ENCODE assay signal across 14 cellular contexts in the genomic region with DNA sequence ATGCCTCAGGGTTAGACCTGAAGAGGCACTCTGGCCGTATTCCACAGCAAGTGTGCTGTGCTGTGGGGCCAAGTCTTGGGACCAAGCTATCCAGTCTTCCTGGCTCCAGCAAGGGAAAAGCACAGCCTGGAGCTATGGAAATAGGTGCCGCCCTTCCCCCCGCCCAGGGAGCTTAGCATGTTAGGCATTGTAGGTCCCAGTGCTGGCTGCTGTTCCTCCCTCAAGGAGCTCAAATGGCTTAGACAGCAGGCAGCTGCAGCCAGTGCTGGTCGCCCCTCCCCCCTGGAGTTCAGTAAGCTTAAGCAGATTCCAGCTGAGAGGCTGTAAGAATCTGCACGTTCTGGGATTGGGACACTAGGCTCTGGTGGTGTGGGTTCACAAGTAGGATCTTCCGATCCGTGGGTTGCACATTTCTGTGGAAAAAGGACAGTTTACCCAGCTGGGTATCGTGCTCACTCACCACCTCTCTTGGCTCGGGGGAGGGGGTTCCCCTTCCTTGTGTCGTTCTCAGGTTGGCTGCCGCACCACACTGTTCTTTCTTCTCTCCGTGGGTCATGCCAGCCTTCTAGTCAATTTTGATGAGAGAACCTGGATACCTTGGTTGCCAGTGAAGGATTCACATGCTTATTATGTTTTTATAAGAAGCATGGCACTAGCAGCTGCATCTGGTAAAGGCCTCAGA.
DNase-seq lines count a peak whose midpoint lies in the region; ATAC-seq and TF ChIP-seq lines count a peak whose summit lies in the region.
"Had no signal": no experiment of that assay in that cellular context is flagged by ENCODE, and none has a peak within 500 bp of the region (broad histone marks: within the 10 kb centered on the region; RNA-seq: fewer than 3 reads in every experiment).

No MANE protein-coding gene starts in this region.

- DNase-seq in NCI-H510A (lab: John Stamatoyannopoulos, UW) = peak; percentile 7
- no peak for DNase-seq in NCI-H510A treated with DMSO at 0.1 percent for 48 hours (lab: John Stamatoyannopoulos, UW)
- DNase-seq in WTC11 (ENCODE audit: low spot score) = peak; percentile 77
- peak; percentile 23 to 24 for DNase-seq in left colon
- DNase-seq in testis = peak; percentile 79
- no peak for DNase-seq in glomerular visceral epithelial cell (ENCODE audit: extremely low spot score)
- no peak for DNase-seq in GM10266 (ENCODE audit: extremely low spot score)
- no peak for DNase-seq in UCSD-AML1 (lab: John Stamatoyannopoulos, UW; ENCODE audit: unreplicated experiment)
- DNase-seq: activated T-cell treated with anti-CD3 and anti-CD28 coated beads, Interleukin-2, amount 50 U/mL, for 4 hours; COR-L47; dermis blood vessel endothelial cell; naive thymus-derived CD8-positive, alpha-beta T cell; stimulated activated CD4-positive, alpha-beta T cell treated with anti-CD3 and anti-CD28 coated beads, Interleukin-12 subunit alpha, Interleukin-12 subunit beta, amount 100 ng/mL, for 4 hours; tibial artery had no signal

- no peaks in the 10 kb centered on the region for H3K36me3 ChIP-seq in testis (ENCODE audit: low read depth, missing control alignments)
- H3K36me3 ChIP-seq: tibial artery had no signal

- no peaks in the 10 kb centered on the region for H3K9me3 ChIP-seq in testis
- H3K9me3 ChIP-seq: tibial artery had no signal

- 0 out of 2 replicates have a peak overlapping the region, but pooled peaks have one; percentile 0 for H3K4me3 Mint-ChIP-seq in WTC11
- H3K4me3 Mint-ChIP-seq: activated T-cell treated with anti-CD3 and anti-CD28 coated beads, Interleukin-2, amount 50 U/mL, for 4 hours; naive thymus-derived CD8-positive, alpha-beta T cell had no signal

- ATAC-seq in WTC11 = peak; percentile 97
- no peak for ATAC-seq in left colon
- ATAC-seq: activated T-cell treated with anti-CD3 and anti-CD28 coated beads, Interleukin-2, amount 50 U/mL, for 4 hours; naive thymus-derived CD8-positive, alpha-beta T cell had no signal

- intact Hi-C loops in left colon (cut with DNase I, micrococcal nuclease) (no loop called here), testis (cut with DNase I; ENCODE audit: low total_unique reads) (no loop called here)

- no peak for TF ChIP-seq POLR2A in testis (IDR thresholded peaks at IDR 0.05)

- POLR2A ChIA-PET in WTC11 (lab: Charles Lee) = no interaction called here

- no peak overlapping the region for H3K27ac Mint-ChIP-seq in WTC11
- H3K27ac Mint-ChIP-seq: naive thymus-derived CD8-positive, alpha-beta T cell had no signal

- H3K9me3 Mint-ChIP-seq in WTC11 = peaks cover 18% of the 10 kb centered on the region

- H3K4me1 Mint-ChIP-seq in WTC11 = peaks cover 31% of the 10 kb centered on the region
- H3K4me1 Mint-ChIP-seq: naive thymus-derived CD8-positive, alpha-beta T cell had no signal

- peaks cover 5% of the 10 kb centered on the region for H3K27me3 Mint-ChIP-seq in WTC11 (ENCODE audit: low read depth)
- H3K27me3 Mint-ChIP-seq: naive thymus-derived CD8-positive, alpha-beta T cell had no signal

- no peak overlapping the region for H3K27ac ChIP-seq in testis
- H3K27ac ChIP-seq: tibial artery had no signal

- peaks cover 6% of the 10 kb centered on the region for H3K36me3 Mint-ChIP-seq in WTC11
- H3K36me3 Mint-ChIP-seq: naive thymus-derived CD8-positive, alpha-beta T cell had no signal

- H3K4me3 ChIP-seq in testis = no peak overlapping the region
- H3K4me3 ChIP-seq: tibial artery had no signal

- TF ChIP-seq CTCF in WTC11 (IDR thresholded peaks at IDR 0.05) (no peak), testis (IDR thresholded peaks at IDR 0.05) (no peak), GM10266 (IDR thresholded peaks at IDR 0.05; ENCODE audit: control insufficient read depth, insufficient read depth, low read depth, missing control alignments) (no peak)

- WGBS in testis, 2 donors = 34 to 36% methylated on average over 10 to 12 of the region's 12 CpGs

- H3K4me1 ChIP-seq in testis = no peaks in the 10 kb centered on the region
- H3K4me1 ChIP-seq: tibial artery had no signal

- H3K27me3 ChIP-seq in testis = no peaks in the 10 kb centered on the region
- H3K27me3 ChIP-seq: tibial artery had no signal

- CTCF ChIA-PET in WTC11 (lab: Charles Lee) = no interaction called here

TF ChIP-seq in WTC11, 78 proteins besides CTCF, POLR2A, EP300 and RAD21:
- TF ChIP-seq, protein P1, sequence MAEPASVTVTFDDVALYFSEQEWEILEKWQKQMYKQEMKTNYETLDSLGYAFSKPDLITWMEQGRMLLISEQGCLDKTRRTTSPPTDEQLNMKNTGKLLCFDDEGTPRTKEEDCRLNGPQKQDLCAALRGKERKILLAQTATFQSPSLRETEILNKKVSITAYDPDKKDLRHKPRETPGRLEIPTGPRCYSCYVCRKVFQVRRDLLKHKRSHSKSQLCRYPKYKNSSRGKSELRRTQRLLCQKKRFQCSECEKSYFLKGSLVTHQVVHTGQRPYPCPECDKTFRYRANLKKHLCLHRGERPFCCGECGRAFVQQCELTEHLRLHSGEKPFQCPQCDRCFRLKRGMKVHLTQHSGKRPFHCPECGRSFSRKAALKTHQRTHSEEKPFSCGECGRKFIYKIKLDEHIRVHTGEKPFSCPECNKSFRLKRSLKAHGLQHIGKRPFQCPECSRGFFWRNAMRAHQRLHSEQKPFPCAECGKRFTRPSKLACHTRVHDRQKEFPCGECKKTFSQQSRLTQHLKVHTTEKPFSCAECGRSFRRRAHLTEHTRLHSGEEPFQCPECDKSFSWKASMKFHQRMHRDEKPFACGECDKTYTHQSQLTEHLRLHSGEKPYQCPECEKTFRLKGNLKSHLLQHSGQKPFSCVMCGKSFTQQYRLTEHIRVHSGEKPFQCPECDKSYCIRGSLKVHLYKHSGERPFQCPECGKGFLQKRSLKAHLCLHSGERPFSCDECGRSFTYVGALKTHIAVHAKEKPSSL (CRISPR knock-in tag; conservative IDR thresholded peaks at IDR 0.05) = no peak
- TF ChIP-seq ZNF423 (CRISPR knock-in tag; IDR thresholded peaks at IDR 0.05) = peak; percentile 50
- TF ChIP-seq, protein P2, sequence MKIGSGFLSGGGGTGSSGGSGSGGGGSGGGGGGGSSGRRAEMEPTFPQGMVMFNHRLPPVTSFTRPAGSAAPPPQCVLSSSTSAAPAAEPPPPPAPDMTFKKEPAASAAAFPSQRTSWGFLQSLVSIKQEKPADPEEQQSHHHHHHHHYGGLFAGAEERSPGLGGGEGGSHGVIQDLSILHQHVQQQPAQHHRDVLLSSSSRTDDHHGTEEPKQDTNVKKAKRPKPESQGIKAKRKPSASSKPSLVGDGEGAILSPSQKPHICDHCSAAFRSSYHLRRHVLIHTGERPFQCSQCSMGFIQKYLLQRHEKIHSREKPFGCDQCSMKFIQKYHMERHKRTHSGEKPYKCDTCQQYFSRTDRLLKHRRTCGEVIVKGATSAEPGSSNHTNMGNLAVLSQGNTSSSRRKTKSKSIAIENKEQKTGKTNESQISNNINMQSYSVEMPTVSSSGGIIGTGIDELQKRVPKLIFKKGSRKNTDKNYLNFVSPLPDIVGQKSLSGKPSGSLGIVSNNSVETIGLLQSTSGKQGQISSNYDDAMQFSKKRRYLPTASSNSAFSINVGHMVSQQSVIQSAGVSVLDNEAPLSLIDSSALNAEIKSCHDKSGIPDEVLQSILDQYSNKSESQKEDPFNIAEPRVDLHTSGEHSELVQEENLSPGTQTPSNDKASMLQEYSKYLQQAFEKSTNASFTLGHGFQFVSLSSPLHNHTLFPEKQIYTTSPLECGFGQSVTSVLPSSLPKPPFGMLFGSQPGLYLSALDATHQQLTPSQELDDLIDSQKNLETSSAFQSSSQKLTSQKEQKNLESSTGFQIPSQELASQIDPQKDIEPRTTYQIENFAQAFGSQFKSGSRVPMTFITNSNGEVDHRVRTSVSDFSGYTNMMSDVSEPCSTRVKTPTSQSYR (CRISPR knock-in tag; IDR thresholded peaks at IDR 0.05) = peak; percentile 91
- TF ChIP-seq, protein P3, sequence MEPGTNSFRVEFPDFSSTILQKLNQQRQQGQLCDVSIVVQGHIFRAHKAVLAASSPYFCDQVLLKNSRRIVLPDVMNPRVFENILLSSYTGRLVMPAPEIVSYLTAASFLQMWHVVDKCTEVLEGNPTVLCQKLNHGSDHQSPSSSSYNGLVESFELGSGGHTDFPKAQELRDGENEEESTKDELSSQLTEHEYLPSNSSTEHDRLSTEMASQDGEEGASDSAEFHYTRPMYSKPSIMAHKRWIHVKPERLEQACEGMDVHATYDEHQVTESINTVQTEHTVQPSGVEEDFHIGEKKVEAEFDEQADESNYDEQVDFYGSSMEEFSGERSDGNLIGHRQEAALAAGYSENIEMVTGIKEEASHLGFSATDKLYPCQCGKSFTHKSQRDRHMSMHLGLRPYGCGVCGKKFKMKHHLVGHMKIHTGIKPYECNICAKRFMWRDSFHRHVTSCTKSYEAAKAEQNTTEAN (CRISPR knock-in tag; IDR thresholded peaks at IDR 0.05) = no peak
- TF ChIP-seq, protein P4, sequence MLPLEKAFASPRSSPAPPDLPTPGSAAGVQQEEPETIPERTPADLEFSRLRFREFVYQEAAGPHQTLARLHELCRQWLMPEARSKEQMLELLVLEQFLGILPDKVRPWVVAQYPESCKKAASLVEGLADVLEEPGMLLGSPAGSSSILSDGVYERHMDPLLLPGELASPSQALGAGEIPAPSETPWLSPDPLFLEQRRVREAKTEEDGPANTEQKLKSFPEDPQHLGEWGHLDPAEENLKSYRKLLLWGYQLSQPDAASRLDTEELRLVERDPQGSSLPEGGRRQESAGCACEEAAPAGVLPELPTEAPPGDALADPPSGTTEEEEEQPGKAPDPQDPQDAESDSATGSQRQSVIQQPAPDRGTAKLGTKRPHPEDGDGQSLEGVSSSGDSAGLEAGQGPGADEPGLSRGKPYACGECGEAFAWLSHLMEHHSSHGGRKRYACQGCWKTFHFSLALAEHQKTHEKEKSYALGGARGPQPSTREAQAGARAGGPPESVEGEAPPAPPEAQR (CRISPR knock-in tag; IDR thresholded peaks at IDR 0.05) = 0 out of 2 replicates have a peak, but pooled peaks have one; percentile 6
- TF ChIP-seq NFE2L1 (CRISPR knock-in tag; IDR thresholded peaks at IDR 0.05) = no peak
- TF ChIP-seq, protein P5, sequence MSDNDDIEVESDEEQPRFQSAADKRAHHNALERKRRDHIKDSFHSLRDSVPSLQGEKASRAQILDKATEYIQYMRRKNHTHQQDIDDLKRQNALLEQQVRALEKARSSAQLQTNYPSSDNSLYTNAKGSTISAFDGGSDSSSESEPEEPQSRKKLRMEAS (CRISPR knock-in tag; IDR thresholded peaks at IDR 0.05) = 0 out of 2 replicates have a peak, but pooled peaks have one; percentile 19
TF ChIP-seq in WTC11: peak in this region for 4.

Comparison
In these comparisons a context has a peak if more than half of its experiments do, and no peak if none do; other contexts are left out.
1. DNase-seq: peak in NCI-H510A (single experiment), WTC11 (single experiment), left colon (2 of 2) and testis (single experiment); none in NCI-H510A treated with DMSO at 0.1 percent for 48 hours (single experiment), glomerular visceral epithelial cell (single experiment), GM10266 (single experiment) and UCSD-AML1 (single experiment).